ENCODE assay signal across 8 cellular contexts in the genomic region with DNA sequence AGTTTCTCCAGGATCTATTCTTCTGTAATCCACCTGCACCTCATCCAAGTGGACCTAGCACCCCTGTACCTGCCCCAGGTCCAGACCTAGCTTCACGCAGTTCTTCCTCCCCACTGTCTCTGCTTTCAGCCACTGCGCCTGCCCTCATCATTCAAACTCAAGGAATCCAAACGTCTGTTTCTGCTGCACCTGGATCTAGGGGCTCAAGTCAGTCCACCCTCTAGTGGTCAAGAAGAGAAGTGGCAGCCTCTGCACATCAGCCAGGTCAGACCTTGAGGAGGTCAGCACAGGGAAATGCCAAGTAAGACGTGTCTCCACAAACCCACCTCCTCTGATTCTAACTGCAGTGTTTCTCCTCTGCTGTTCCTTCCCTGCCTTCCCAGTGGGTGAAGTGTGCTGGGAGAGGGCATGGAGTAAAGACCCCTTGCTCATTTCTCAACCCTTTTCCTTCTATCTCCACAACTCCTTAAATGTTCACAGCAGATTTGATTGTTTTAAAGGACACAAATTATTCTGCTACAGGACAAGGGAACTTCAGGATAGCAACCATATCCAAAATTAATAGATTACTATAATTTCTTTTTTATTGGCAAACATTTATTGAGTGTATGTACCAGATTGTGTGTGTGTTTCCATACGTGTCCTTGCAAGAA. TPM values are rescaled to one million over a fixed set of nuclear protein-coding genes. Genes with fewer than 3 reads are reported as not detected.
DNase-seq lines count a peak whose midpoint lies in the region; ATAC-seq and TF ChIP-seq lines count a peak whose summit lies in the region.

No MANE protein-coding gene starts in this region.

- no peak overlapping the region for H3K4me3 Mint-ChIP-seq in activated CD4-positive, alpha-beta T cell treated with anti-CD3 and anti-CD28 coated beads, Interleukin-2, amount 10 ng/mL, durations not matched to agents 7 days and 5 days
- no peak overlapping the region for H3K4me3 Mint-ChIP-seq in naive thymus-derived CD8-positive, alpha-beta T cell

- TF ChIP-seq CTCF in epithelial cell of proximal tubule (conservative IDR thresholded peaks at IDR 0.05; ENCODE audit: low read depth, low read length), result peak; percentile 98

- no peak overlapping the region for H3K27ac Mint-ChIP-seq in activated CD4-positive, alpha-beta T cell treated with anti-CD3 and anti-CD28 coated beads, Interleukin-2, amount 10 ng/mL, durations not matched to agents 7 days and 5 days
- H3K27ac Mint-ChIP-seq in naive thymus-derived CD8-positive, alpha-beta T cell, result no peak overlapping the region

- H3K27me3 Mint-ChIP-seq in activated CD4-positive, alpha-beta T cell treated with anti-CD3 and anti-CD28 coated beads, Interleukin-2, amount 10 ng/mL, durations not matched to agents 7 days and 5 days, result peaks cover 36% of the 10 kb centered on the region
- H3K27me3 Mint-ChIP-seq in naive thymus-derived CD8-positive, alpha-beta T cell, result peaks cover 15 to 39% (median 35%) of the 10 kb centered on the region in 5 donors

- POLR2A ChIA-PET in activated CD4-positive, alpha-beta T cell treated with anti-CD3 and anti-CD28 coated beads, Interleukin-2, amount 10 ng/mL, durations not matched to agents 7 days and 5 days (lab: Charles Lee), result no interaction called here
- POLR2A ChIA-PET in naive thymus-derived CD8-positive, alpha-beta T cell (lab: Charles Lee), result no interaction called here

- no peaks in the 10 kb centered on the region for H3K4me1 Mint-ChIP-seq in activated CD4-positive, alpha-beta T cell treated with anti-CD3 and anti-CD28 coated beads, Interleukin-2, amount 10 ng/mL, durations not matched to agents 7 days and 5 days
- H3K4me1 Mint-ChIP-seq in naive thymus-derived CD8-positive, alpha-beta T cell, result peaks cover 0 to 6% (median 2%) of the 10 kb centered on the region in 4 donors

- H3K36me3 Mint-ChIP-seq in activated CD4-positive, alpha-beta T cell treated with anti-CD3 and anti-CD28 coated beads, Interleukin-2, amount 10 ng/mL, durations not matched to agents 7 days and 5 days (ENCODE audit: low read depth), result no peaks in the 10 kb centered on the region
- no peaks in the 10 kb centered on the region for H3K36me3 Mint-ChIP-seq in naive thymus-derived CD8-positive, alpha-beta T cell

- ATAC-seq in GM19395 (IDR thresholded peaks at IDR 0.05; ENCODE audit: unreplicated experiment), result peak; percentile 98
- peak; percentile 96 for ATAC-seq in HG03159 (IDR thresholded peaks at IDR 0.05; ENCODE audit: unreplicated experiment)
- peak; percentile 77 for ATAC-seq in naive thymus-derived CD8-positive, alpha-beta T cell

- CTCF ChIA-PET in activated CD4-positive, alpha-beta T cell treated with anti-CD3 and anti-CD28 coated beads, Interleukin-2, amount 10 ng/mL, durations not matched to agents 7 days and 5 days (lab: Charles Lee), result no interaction called here

- H3K4me3 ChIP-seq in epithelial cell of proximal tubule (ENCODE audit: low read depth, low read length), result no peak overlapping the region

- no peaks in the 10 kb centered on the region for H3K9me3 Mint-ChIP-seq in activated CD4-positive, alpha-beta T cell treated with anti-CD3 and anti-CD28 coated beads, Interleukin-2, amount 10 ng/mL, durations not matched to agents 7 days and 5 days
- H3K9me3 Mint-ChIP-seq in naive thymus-derived CD8-positive, alpha-beta T cell, result no peaks in the 10 kb centered on the region

- DNase-seq in DMS114 treated with DMSO at 0.1 percent for 48 hours (lab: John Stamatoyannopoulos, UW; ENCODE audit: unreplicated experiment) (peak; percentile 18), NCI-H510A (lab: John Stamatoyannopoulos, UW) (peak; percentile 16), epithelial cell of proximal tubule (ENCODE audit: low read depth) (peak; percentile 16), NCI-H187 treated with DMSO at 0.1 percent for 48 hours (lab: John Stamatoyannopoulos, UW) (no peak)
- DNase-seq in activated CD4-positive, alpha-beta T cell treated with anti-CD3 and anti-CD28 coated beads, Interleukin-2, amount 10 ng/mL, durations not matched to agents 7 days and 5 days, result peak; percentile 54
- peak in 8 of 10 donors; percentile 17 to 50 (median 30) for DNase-seq in naive thymus-derived CD8-positive, alpha-beta T cell

RNA-seq across cellular contexts. Expression of a gene that starts 8.7 kb away (rescaled TPM):
- under 1 TPM; 0.17 to 0.50 TPM for total RNA-seq in activated CD4-positive, alpha-beta T cell treated with anti-CD3 and anti-CD28 coated beads, Interleukin-2, amount 10 ng/mL, durations not matched to agents 7 days and 5 days
- 0.58 and 0.80 TPM in 2 replicates for total RNA-seq in epithelial cell of proximal tubule
- total RNA-seq in naive thymus-derived CD8-positive, alpha-beta T cell, result under 1 TPM; 0.19 to 0.23 TPM
- not detected for polyA plus RNA-seq in naive thymus-derived CD8-positive, alpha-beta T cell
